ENCODE assay signal across 12 cellular contexts in the genomic region with DNA sequence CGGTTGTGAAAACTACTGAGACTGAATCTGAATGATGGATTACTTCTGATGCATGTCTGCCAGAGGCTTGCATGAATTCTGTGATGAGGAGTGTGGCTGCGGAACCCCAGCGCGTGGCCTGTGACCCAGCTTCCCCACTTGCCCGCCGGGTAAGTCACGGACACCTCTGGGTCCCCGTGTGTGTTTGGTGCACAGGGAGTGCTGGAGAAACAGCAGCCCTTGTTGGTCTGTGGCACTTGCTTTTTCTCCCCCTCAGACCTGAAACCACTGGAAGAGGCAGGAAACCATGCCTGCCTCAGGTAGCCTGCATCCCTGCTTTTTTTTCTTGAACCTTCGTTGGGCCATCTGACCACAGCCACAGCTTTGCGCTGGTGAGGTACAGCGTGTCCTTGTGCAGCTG. TPM values are rescaled to one million over a fixed set of nuclear protein-coding genes. Genes with fewer than 3 reads are reported as not detected.
DNase-seq lines count a peak whose midpoint lies in the region; ATAC-seq and TF ChIP-seq lines count a peak whose summit lies in the region.
"Had no signal": no experiment of that assay in that cellular context is flagged by ENCODE, and none has a peak within 500 bp of the region (broad histone marks: within the 10 kb centered on the region; RNA-seq: fewer than 3 reads in every experiment).

No MANE protein-coding gene starts in this region.

- H3K36me3 ChIP-seq in breast epithelium: no peaks in the 10 kb centered on the region
- H3K36me3 ChIP-seq: neural progenitor cell had no signal

- TF ChIP-seq CTCF in breast epithelium (IDR thresholded peaks at IDR 0.05): no peak

- peak overlapping the region; percentile 83 for H3K27ac Mint-ChIP-seq in stimulated activated naive CD8-positive, alpha-beta T cell treated with anti-CD3 and anti-CD28 coated beads, Interleukin-15, Interleukin-2, amounts not matched to agents 100 ng/mL and 50 ng/mL, for 24 hours
- H3K27ac Mint-ChIP-seq in naive B cell: peak overlapping the region in 5 of 6 donors; percentile 83 to 93 (median 88)
- H3K27ac Mint-ChIP-seq: neural progenitor cell had no signal

- peaks cover 15 to 30% of the 10 kb centered on the region in 2 donors for H3K4me1 ChIP-seq in breast epithelium

- H3K27me3 Mint-ChIP-seq in stimulated activated naive CD8-positive, alpha-beta T cell treated with anti-CD3 and anti-CD28 coated beads, Interleukin-15, Interleukin-2, amounts not matched to agents 100 ng/mL and 50 ng/mL, for 24 hours: no peaks in the 10 kb centered on the region
- H3K27me3 Mint-ChIP-seq in naive B cell: no peaks in the 10 kb centered on the region
- H3K27me3 Mint-ChIP-seq: CD8-positive, alpha-beta memory T cell had no signal

- H3K9me3 Mint-ChIP-seq in stimulated activated naive CD8-positive, alpha-beta T cell treated with anti-CD3 and anti-CD28 coated beads, Interleukin-15, Interleukin-2, amounts not matched to agents 100 ng/mL and 50 ng/mL, for 24 hours: no peaks in the 10 kb centered on the region
- no peaks in the 10 kb centered on the region for H3K9me3 Mint-ChIP-seq in naive B cell
- H3K9me3 Mint-ChIP-seq: activated T-cell treated with anti-CD3 and anti-CD28 coated beads, Interleukin-2, amount 50 U/mL, for 4 hours; CD8-positive, alpha-beta memory T cell; neural progenitor cell had no signal

- no peak overlapping the region for H3K4me3 Mint-ChIP-seq in stimulated activated naive CD8-positive, alpha-beta T cell treated with anti-CD3 and anti-CD28 coated beads, Interleukin-15, Interleukin-2, amounts not matched to agents 100 ng/mL and 50 ng/mL, for 24 hours
- peak overlapping the region; percentile 21 to 84 (median 76) for H3K4me3 Mint-ChIP-seq in naive B cell
- H3K4me3 Mint-ChIP-seq: activated T-cell treated with anti-CD3 and anti-CD28 coated beads, Interleukin-2, amount 50 U/mL, for 4 hours; neural progenitor cell had no signal

- no peaks in the 10 kb centered on the region for H3K27me3 ChIP-seq in breast epithelium
- H3K27me3 ChIP-seq: neural progenitor cell had no signal

- ATAC-seq in stimulated activated naive CD8-positive, alpha-beta T cell treated with anti-CD3 and anti-CD28 coated beads, Interleukin-15, Interleukin-2, amounts not matched to agents 100 U/mL and 50 U/mL, for 24 hours: no peak
- ATAC-seq in naive B cell (ENCODE audit: low read depth in 2 of 2): no peak
- ATAC-seq: activated T-cell treated with anti-CD3 and anti-CD28 coated beads, Interleukin-2, amount 50 U/mL, for 4 hours had no signal

- peaks cover 61% of the 10 kb centered on the region for H3K4me1 Mint-ChIP-seq in stimulated activated naive CD8-positive, alpha-beta T cell treated with anti-CD3 and anti-CD28 coated beads, Interleukin-15, Interleukin-2, amounts not matched to agents 100 ng/mL and 50 ng/mL, for 24 hours (ENCODE audit: low read depth)
- H3K4me1 Mint-ChIP-seq in naive B cell: peaks cover 42 to 71% (median 61%) of the 10 kb centered on the region in 3 donors

- no peaks in the 10 kb centered on the region for H3K9me3 ChIP-seq in breast epithelium

- peak overlapping the region in 2 of 3 donors; percentile 3 to 50 for H3K4me3 ChIP-seq in breast epithelium
- H3K4me3 ChIP-seq: neural progenitor cell had no signal

- peaks cover 23% of the 10 kb centered on the region for H3K36me3 Mint-ChIP-seq in stimulated activated naive CD8-positive, alpha-beta T cell treated with anti-CD3 and anti-CD28 coated beads, Interleukin-15, Interleukin-2, amounts not matched to agents 100 ng/mL and 50 ng/mL, for 24 hours (ENCODE audit: low read depth)
- H3K36me3 Mint-ChIP-seq in naive B cell: peaks cover 0 to 11% of the 10 kb centered on the region in 2 donors

- H3K27ac ChIP-seq in breast epithelium: peak overlapping the region; percentile 82 to 87
- H3K27ac ChIP-seq: neural progenitor cell had no signal

- no peak for DNase-seq in stimulated activated naive CD8-positive, alpha-beta T cell treated with anti-CD3 and anti-CD28 coated beads, Interleukin-15, Interleukin-2, amounts not matched to agents 100 U/mL and 50 U/mL, for 24 hours
- DNase-seq in breast epithelium (ENCODE audit: low spot score in 2 of 2) (no peak), naive B cell (no peak), NAMALWA (ENCODE audit: low spot score) (no peak), DMS79 treated with DMSO at 0.1 percent for 48 hours (lab: John Stamatoyannopoulos, UW) (no peak), nucleus accumbens (lab: John Stamatoyannopoulos, UW) (no peak), NCI-H2196 (lab: John Stamatoyannopoulos, UW; ENCODE audit: unreplicated experiment) (no peak)
- DNase-seq: activated T-cell treated with anti-CD3 and anti-CD28 coated beads, Interleukin-2, amount 50 U/mL, for 4 hours; CD8-positive, alpha-beta memory T cell; NCI-H526 treated with DMSO at 0.1 percent for 48 hours had no signal

- TF ChIP-seq POLR2A in breast epithelium (IDR thresholded peaks at IDR 0.05): no peak

- intact Hi-C loops in breast epithelium (cut with DNase I; ENCODE audit: low total_unique reads): no loop called here

RNA-seq across cellular contexts. Expression of a gene that starts 51.9 kb away (rescaled TPM):
- 10 to 100 TPM; 16.4 to 22.7 (median 17.8) TPM for total RNA-seq in breast epithelium
- 1 to 10 TPM; 4.2 to 6.3 (median 5.1) TPM for polyA plus RNA-seq in naive B cell (ENCODE audit: low read depth in 6 of 6)
